ENCODE assay signal across 23 cellular contexts in genomic region chr2:21354113-21354679, GRCh38.
A peak's percentile ranks its signal among the peaks of the same experiment; 100 is the strongest.
DNase-seq lines count a peak whose midpoint lies in the region; ATAC-seq and TF ChIP-seq lines count a peak whose summit lies in the region.
"Had no signal": no experiment of that assay in that cellular context is flagged by ENCODE, and none has a peak within 500 bp of the region (broad histone marks: within the 10 kb centered on the region; RNA-seq: fewer than 3 reads in every experiment).

No MANE protein-coding gene starts in this region.

- POLR2A ChIA-PET in HEK293 (lab: Yijun Ruan, JAX) = no interaction called here
- POLR2A ChIA-PET in activated CD4-positive, alpha-beta T cell treated with anti-CD3 and anti-CD28 coated beads, Interleukin-2, amount 10 ng/mL, durations not matched to agents 7 days and 5 days (lab: Charles Lee) = no interaction called here

- peaks cover 9% of the 10 kb centered on the region for H3K36me3 Mint-ChIP-seq in endothelial cell (ENCODE audit: low read depth, unreplicated experiment)
- H3K36me3 Mint-ChIP-seq in activated CD4-positive, alpha-beta T cell treated with anti-CD3 and anti-CD28 coated beads, Interleukin-2, amount 10 ng/mL, durations not matched to agents 7 days and 5 days (ENCODE audit: low read depth) = no peaks in the 10 kb centered on the region
- H3K36me3 Mint-ChIP-seq: CD14-positive monocyte; CD4-positive, alpha-beta memory T cell; CD4-positive, CD25-positive, alpha-beta regulatory T cell; CD8-positive, alpha-beta memory T cell had no signal

- no peak overlapping the region for H3K27ac Mint-ChIP-seq in endothelial cell (ENCODE audit: unreplicated experiment)
- H3K27ac Mint-ChIP-seq in activated CD4-positive, alpha-beta T cell treated with anti-CD3 and anti-CD28 coated beads, Interleukin-2, amount 10 ng/mL, durations not matched to agents 7 days and 5 days = no peak overlapping the region
- H3K27ac Mint-ChIP-seq: CD14-positive monocyte; CD4-positive, alpha-beta memory T cell; CD4-positive, CD25-positive, alpha-beta regulatory T cell; CD8-positive, alpha-beta memory T cell had no signal

- DNase-seq in SK-MEL-5 (ENCODE audit: low read depth, low spot score) (peak; percentile 80), endothelial cell (ENCODE audit: low spot score) (no peak)
- no peak for DNase-seq in activated CD4-positive, alpha-beta T cell treated with anti-CD3 and anti-CD28 coated beads, Interleukin-2, amount 10 ng/mL, durations not matched to agents 7 days and 5 days
- DNase-seq: 8988T; ACHN; BE2C; C1 segment of cervical spinal cord; CD4-positive, alpha-beta memory T cell; CD4-positive, CD25-positive, alpha-beta regulatory T cell; CD8-positive, alpha-beta memory T cell; COR-L47; DMS 273 treated with DMSO at 0.1 percent for 48 hours; DMS153; DMS53; DMS79; DND-41; EL; GDM1 had no signal

- in situ Hi-C loops in SK-MEL-5 (cut with HindIII; ENCODE audit: low pct_unique_long_range_greater_than_20kb, low sequenced_read_pairs) = no loop called here

- H3K36me3 ChIP-seq in HEK293 (ENCODE audit: control insufficient read depth in 2 of 2, insufficient read depth in 1 of 2, low read length in 2 of 2) = no peaks in the 10 kb centered on the region
- H3K36me3 ChIP-seq: BE2C, BLaER1 had no signal

- no peaks in the 10 kb centered on the region for H3K9me3 ChIP-seq in HEK293 (ENCODE audit: control insufficient read depth, insufficient read depth, low read depth, low read length)
- H3K9me3 ChIP-seq: BE2C had no signal

- peaks cover 9% of the 10 kb centered on the region for H3K9me3 Mint-ChIP-seq in endothelial cell (ENCODE audit: unreplicated experiment)
- no peaks in the 10 kb centered on the region for H3K9me3 Mint-ChIP-seq in activated CD4-positive, alpha-beta T cell treated with anti-CD3 and anti-CD28 coated beads, Interleukin-2, amount 10 ng/mL, durations not matched to agents 7 days and 5 days

- ATAC-seq in GM18907 (IDR thresholded peaks at IDR 0.05; ENCODE audit: unreplicated experiment) = no peak
- ATAC-seq: GM12878 had no signal

- H3K4me1 Mint-ChIP-seq in endothelial cell (ENCODE audit: unreplicated experiment) = no peaks in the 10 kb centered on the region
- no peaks in the 10 kb centered on the region for H3K4me1 Mint-ChIP-seq in activated CD4-positive, alpha-beta T cell treated with anti-CD3 and anti-CD28 coated beads, Interleukin-2, amount 10 ng/mL, durations not matched to agents 7 days and 5 days
- H3K4me1 Mint-ChIP-seq: CD4-positive, alpha-beta memory T cell; CD4-positive, CD25-positive, alpha-beta regulatory T cell; CD8-positive, alpha-beta memory T cell had no signal

- CTCF ChIA-PET in HEK293 (lab: Yijun Ruan, JAX) = interaction anchor here (0.6 to 2.2 kb wide), 3 partner anchors 9 to 64 kb away, joined by 3 to 5 read pairs (median 4); no protein-coding TSS in a partner anchor
- CTCF ChIA-PET in activated CD4-positive, alpha-beta T cell treated with anti-CD3 and anti-CD28 coated beads, Interleukin-2, amount 10 ng/mL, durations not matched to agents 7 days and 5 days (lab: Charles Lee) = no interaction called here

- no peaks in the 10 kb centered on the region for H3K27me3 Mint-ChIP-seq in endothelial cell (ENCODE audit: unreplicated experiment)
- H3K27me3 Mint-ChIP-seq in activated CD4-positive, alpha-beta T cell treated with anti-CD3 and anti-CD28 coated beads, Interleukin-2, amount 10 ng/mL, durations not matched to agents 7 days and 5 days = no peaks in the 10 kb centered on the region
- H3K27me3 Mint-ChIP-seq: CD4-positive, alpha-beta memory T cell; CD4-positive, CD25-positive, alpha-beta regulatory T cell; CD8-positive, alpha-beta memory T cell had no signal

- TF ChIP-seq CTCF in HEK293 (tag by site-specific recombination; IDR thresholded peaks at IDR 0.05) = no peak
- no peak for TF ChIP-seq CTCF in endothelial cell (IDR thresholded peaks at IDR 0.05; ENCODE audit: unreplicated experiment)

- H3K4me3 Mint-ChIP-seq in endothelial cell (ENCODE audit: unreplicated experiment) = peak overlapping the region; percentile 21
- H3K4me3 Mint-ChIP-seq in activated CD4-positive, alpha-beta T cell treated with anti-CD3 and anti-CD28 coated beads, Interleukin-2, amount 10 ng/mL, durations not matched to agents 7 days and 5 days = no peak overlapping the region
- H3K4me3 Mint-ChIP-seq: CD14-positive monocyte; CD4-positive, alpha-beta memory T cell; CD4-positive, CD25-positive, alpha-beta regulatory T cell; CD8-positive, alpha-beta memory T cell had no signal

- H3K4me3 ChIP-seq in HEK293 (ENCODE audit: low read depth, low read length) = no peak overlapping the region
- H3K4me3 ChIP-seq: BLaER1, GM12878 had no signal

- no peaks in the 10 kb centered on the region for H3K4me1 ChIP-seq in HEK293 (ENCODE audit: control insufficient read depth, insufficient read depth, low read length)
- H3K4me1 ChIP-seq: BLaER1 had no signal

- no peak overlapping the region for H3K27ac ChIP-seq in HEK293 (ENCODE audit: extremely low read depth, low read depth, low read length)
- H3K27ac ChIP-seq: BLaER1 had no signal

TF ChIP-seq in HEK293, 187 proteins besides CTCF, POLR2A, EP300 and RAD21:
- TF ChIP-seq PRDM4 (tag by site-specific recombination; IDR thresholded peaks at IDR 0.05) (no peak), SETDB1 (IDR thresholded peaks at IDR 0.05; ENCODE audit: insufficient read length, low read length) (peak; percentile 78)
TF ChIP-seq in HEK293: peak in this region for 1.
